Comparison of ENCODE assay signal across 8 cellular contexts in genomic region chr3:15205482-15205933, GRCh38. TPM values are rescaled to one million over a fixed set of nuclear protein-coding genes. Genes with fewer than 3 reads are reported as not detected.
DNase-seq lines count a peak whose midpoint lies in the region; ATAC-seq and TF ChIP-seq lines count a peak whose summit lies in the region.

No MANE protein-coding gene starts in this region.

- TF ChIP-seq CTCF in AG04450 (IDR thresholded peaks at IDR 0.05; ENCODE audit: low read depth, low read length), result no peak
- TF ChIP-seq CTCF in coronary artery (IDR thresholded peaks at IDR 0.05), result no peak
- TF ChIP-seq CTCF in natural killer cell (IDR thresholded peaks at IDR 0.05), result no peak

- CTCF ChIA-PET in AG04450 (lab: Charles Lee), result interaction anchor here (0.6 to 10.2 kb wide), 18 partner anchors 8 to 800 kb away, joined by 3 to 135 read pairs (median 5); no protein-coding TSS in a partner anchor

- H3K36me3 Mint-ChIP-seq in natural killer cell, result no peaks in the 10 kb centered on the region

- ATAC-seq in natural killer cell (no peak), GM18502 (IDR thresholded peaks at IDR 0.05; ENCODE audit: poor library complexity, unreplicated experiment) (no peak), GM19035 (IDR thresholded peaks at IDR 0.05; ENCODE audit: unreplicated experiment) (no peak), GM21619 (IDR thresholded peaks at IDR 0.05; ENCODE audit: unreplicated experiment) (no peak)

- H3K9ac ChIP-seq in Karpas-422 (ENCODE audit: low read length), result peak overlapping the region; percentile 85

- POLR2A ChIA-PET in AG04450 (lab: Yijun Ruan, JAX), result interaction anchor here (0.6 to 1.0 kb wide), 6 partner anchors 25 to 402 kb away, joined by 3 to 4 read pairs (median 3); no protein-coding TSS in a partner anchor

- DNase-seq in AG04450 (ENCODE audit: low read depth, low spot score) (no peak), Karpas-422 (no peak), coronary artery (ENCODE audit: low spot score) (no peak), natural killer cell (no peak), DMS53 treated with DMSO at 0.1 percent for 48 hours (lab: John Stamatoyannopoulos, UW; ENCODE audit: unreplicated experiment) (no peak)

- H3K4me2 ChIP-seq in Karpas-422 (ENCODE audit: low read depth, low read length, poor library complexity, severe bottlenecking), result peak overlapping the region; percentile 94

- peak overlapping the region; percentile 90 for H2AFZ ChIP-seq in Karpas-422 (ENCODE audit: low read length)

- no peaks in the 10 kb centered on the region for H3K27me3 Mint-ChIP-seq in natural killer cell (ENCODE audit: low read depth in 2 of 2)

- peaks cover 24 to 36% of the 10 kb centered on the region in 2 donors for H3K4me1 Mint-ChIP-seq in natural killer cell

- H3K36me3 ChIP-seq in Karpas-422 (ENCODE audit: insufficient read depth, low read length), result peaks cover 7% of the 10 kb centered on the region; the same call in 1 of the 2 replicates

- H3K27ac Mint-ChIP-seq in natural killer cell, result peak overlapping the region; percentile 93 to 96

- H4K20me1 ChIP-seq in Karpas-422 (ENCODE audit: insufficient read depth, low read depth, low read length), result no peaks in the 10 kb centered on the region

- intact Hi-C loops in natural killer cell (cut with micrococcal nuclease), result loop anchor here (10.0 kb wide), 1 partner anchor 609 kb away; no protein-coding TSS in a partner anchor

- H3K4me1 ChIP-seq in Karpas-422 (ENCODE audit: low read length), result peaks cover 22% of the 10 kb centered on the region

- H3K9me3 Mint-ChIP-seq in natural killer cell, result no peaks in the 10 kb centered on the region

- H3K27me3 ChIP-seq in AG04450 (ENCODE audit: control insufficient read depth, insufficient read depth, low read length) (no peaks in the 10 kb centered on the region), Karpas-422 (ENCODE audit: low read length) (no peaks in the 10 kb centered on the region)

- H3K4me3 ChIP-seq in AG04450 (ENCODE audit: low read depth, low read length), result peak overlapping the region; percentile 67
- peak overlapping the region; percentile 84 for H3K4me3 ChIP-seq in Karpas-422 (ENCODE audit: low read length)
- H3K4me3 ChIP-seq in coronary artery, result peak overlapping the region; percentile 87

- H3K27ac ChIP-seq in AG04450 (ENCODE audit: low read depth, low read length) (peak overlapping the region; percentile 75), Karpas-422 (ENCODE audit: low read length) (no peak overlapping the region), coronary artery (peak overlapping the region; percentile 98 to 99)

- peaks cover 43% of the 10 kb centered on the region for H3K79me2 ChIP-seq in Karpas-422 (ENCODE audit: low read length)

- H3K9me3 ChIP-seq in AG04450 (ENCODE audit: control insufficient read depth, insufficient read depth, low read length) (no peaks in the 10 kb centered on the region), Karpas-422 (ENCODE audit: low read length) (no peaks in the 10 kb centered on the region)

- no peaks in the 10 kb centered on the region for H3K9me2 ChIP-seq in Karpas-422 (replicated peaks; ENCODE audit: insufficient read depth, low read length)

- H3K4me3 Mint-ChIP-seq in natural killer cell, result peak overlapping the region; percentile 89

RNA-seq across cellular contexts. Expression of gene CAPN7, which starts 0.5 kb away (rescaled TPM):
- polyA plus RNA-seq in AG04450 (2011; rRNA removed), result 21.8 and 29.0 TPM in 2 replicates
- 20.0 and 23.8 TPM in 2 replicates for polyA minus RNA-seq in AG04450 (2011; rRNA and poly(A)+ RNA removed)
- total RNA-seq in Karpas-422 (2014; rRNA removed; shearing (Covaris generic); ENCODE audit: low replicate concordance), result 31.5 and 36.5 TPM in 2 replicates
- 10 to 100 TPM; 35.3 to 59.9 (median 52.8) TPM for total RNA-seq in natural killer cell
